In genomic region chr17:57644311-57644710, GRCh38 we compare ENCODE assay signal across 17 cellular contexts.
DNase-seq lines count a peak whose midpoint lies in the region; ATAC-seq and TF ChIP-seq lines count a peak whose summit lies in the region.
"Had no signal": no experiment of that assay in that cellular context is flagged by ENCODE, and none has a peak within 500 bp of the region (broad histone marks: within the 10 kb centered on the region; RNA-seq: fewer than 3 reads in every experiment).

No MANE protein-coding gene starts in this region.

- peak overlapping the region; percentile 82 to 87 for H3K27ac Mint-ChIP-seq in natural killer cell treated with Interleukin-12 subunit alpha and Interleukin-12 subunit beta and Interleukin-15 and Interleukin-18, amount 100 ng/mL, for 72 hours
- H3K27ac Mint-ChIP-seq in natural killer cell: peak overlapping the region in 1 of 2 donors; percentile 11
- H3K27ac Mint-ChIP-seq in glutamatergic neuron (ENCODE audit: unreplicated experiment): peak overlapping the region; percentile 84

- DNase-seq in natural killer cell treated with Interleukin-12 subunit alpha and Interleukin-12 subunit beta and Interleukin-15 and Interleukin-18, amount 100 ng/mL, for 72 hours (ENCODE audit: low spot score): no peak
- DNase-seq in natural killer cell: no peak
- peak; percentile 59 for DNase-seq in NCI-H2171 (lab: John Stamatoyannopoulos, UW)
- DNase-seq in glutamatergic neuron: no peak
- DNase-seq in superior temporal gyrus (ENCODE audit: extremely low spot score): no peak
- no peak for DNase-seq in 8988T
- DNase-seq: AML-193, GDM1, MM.1S, NCI-H1092 treated with DMSO at 0.1 percent for 48 hours, NCI-H146, NCI-H2081 treated with DMSO at 0.1 percent for 48 hours, NCI-H510A, NCI-H774, OCI-M1, Right ventricle myocardium superior had no signal

- TF ChIP-seq CTCF in natural killer cell (IDR thresholded peaks at IDR 0.05) (no peak), glutamatergic neuron (IDR thresholded peaks at IDR 0.05; ENCODE audit: partially characterized antibody, unreplicated experiment) (no peak)

- H3K36me3 Mint-ChIP-seq in natural killer cell treated with Interleukin-12 subunit alpha and Interleukin-12 subunit beta and Interleukin-15 and Interleukin-18, amount 100 ng/mL, for 72 hours: no peaks in the 10 kb centered on the region
- H3K36me3 Mint-ChIP-seq in natural killer cell (no peaks in the 10 kb centered on the region), glutamatergic neuron (ENCODE audit: unreplicated experiment) (no peaks in the 10 kb centered on the region)

- H3K27me3 Mint-ChIP-seq in natural killer cell treated with Interleukin-12 subunit alpha and Interleukin-12 subunit beta and Interleukin-15 and Interleukin-18, amount 100 ng/mL, for 72 hours: no peaks in the 10 kb centered on the region
- H3K27me3 Mint-ChIP-seq in natural killer cell (ENCODE audit: low read depth in 2 of 2) (no peaks in the 10 kb centered on the region), glutamatergic neuron (ENCODE audit: unreplicated experiment) (peaks cover 8% of the 10 kb centered on the region)

- no peak for ATAC-seq in natural killer cell treated with Interleukin-12 subunit alpha and Interleukin-12 subunit beta and Interleukin-15 and Interleukin-18, amount 100 ng/mL, for 72 hours
- no peak for ATAC-seq in natural killer cell
- no peak for ATAC-seq in GM18873 (IDR thresholded peaks at IDR 0.05; ENCODE audit: low FRiP score, unreplicated experiment)

- H3K4me1 Mint-ChIP-seq in natural killer cell treated with Interleukin-12 subunit alpha and Interleukin-12 subunit beta and Interleukin-15 and Interleukin-18, amount 100 ng/mL, for 72 hours (ENCODE audit: low read depth in 2 of 2): peaks cover 17 to 18% of the 10 kb centered on the region in 2 donors
- H3K4me1 Mint-ChIP-seq in natural killer cell: peaks cover 6 to 14% of the 10 kb centered on the region in 2 donors
- H3K4me1 Mint-ChIP-seq in glutamatergic neuron (ENCODE audit: low read depth, unreplicated experiment): peaks cover 29% of the 10 kb centered on the region

- intact Hi-C loops in natural killer cell (cut with micrococcal nuclease): no loop called here

- H3K4me3 Mint-ChIP-seq in natural killer cell treated with Interleukin-12 subunit alpha and Interleukin-12 subunit beta and Interleukin-15 and Interleukin-18, amount 100 ng/mL, for 72 hours: no peak overlapping the region
- no peak overlapping the region for H3K4me3 Mint-ChIP-seq in natural killer cell
- peak overlapping the region; percentile 11 for H3K4me3 Mint-ChIP-seq in glutamatergic neuron (ENCODE audit: unreplicated experiment)

- no peaks in the 10 kb centered on the region for H3K9me3 Mint-ChIP-seq in natural killer cell treated with Interleukin-12 subunit alpha and Interleukin-12 subunit beta and Interleukin-15 and Interleukin-18, amount 100 ng/mL, for 72 hours
- H3K9me3 Mint-ChIP-seq in natural killer cell: no peaks in the 10 kb centered on the region
- H3K9me3 Mint-ChIP-seq in glutamatergic neuron (ENCODE audit: unreplicated experiment): peaks cover 6% of the 10 kb centered on the region
